In genomic region chr12:85641796-85642195, GRCh38 we compare ENCODE assay signal across 23 cellular contexts.
DNase-seq lines count a peak whose midpoint lies in the region; ATAC-seq and TF ChIP-seq lines count a peak whose summit lies in the region.
"Had no signal": no experiment of that assay in that cellular context is flagged by ENCODE, and none has a peak within 500 bp of the region (broad histone marks: within the 10 kb centered on the region; RNA-seq: fewer than 3 reads in every experiment).

No MANE protein-coding gene starts in this region.

- TF ChIP-seq CTCF in SK-N-SH (IDR thresholded peaks at IDR 0.05) (no peak), fibroblast of mammary gland (conservative IDR thresholded peaks at IDR 0.05; ENCODE audit: control insufficient read depth, insufficient read depth, low read depth, low read length) (no peak), parathyroid adenoma (IDR thresholded peaks at IDR 0.05) (no peak)

- CTCF ChIA-PET in SK-N-SH (lab: Yijun Ruan, JAX), result no interaction called here

- TF ChIP-seq RAD21 in SK-N-SH (IDR thresholded peaks at IDR 0.05; ENCODE audit: low read length), result no peak

- DNase-seq in SK-N-SH (no peak), M059J (ENCODE audit: low read depth) (peak; percentile 38), fibroblast of mammary gland (ENCODE audit: low read depth) (peak; percentile 25), retina (no peak)
- DNase-seq: Caco-2; CD4-positive, alpha-beta memory T cell; DMS 273 treated with DMSO at 0.1 percent for 48 hours; DND-41; MG63; NCI-H1417; NCI-H1694 treated with DMSO at 0.1 percent for 48 hours; NCI-H446; NCI-H526; OCI-M1; Right ventricle myocardium superior; SW 1271 had no signal

- peaks cover 4% of the 10 kb centered on the region for H3F3A ChIP-seq in SK-N-SH (replicated peaks; ENCODE audit: insufficient read depth)

- no peaks in the 10 kb centered on the region for H3K27me3 ChIP-seq in SK-N-SH (ENCODE audit: insufficient read depth)
- H3K27me3 ChIP-seq in parathyroid adenoma (ENCODE audit: control insufficient read depth, insufficient read depth, low read length), result no peaks in the 10 kb centered on the region
- H3K27me3 ChIP-seq: BLaER1 treated with 17β-estradiol and CSF1 and Interleukin-3, amounts not matched to agents 10 nM and 100 nM; MG63 had no signal

- ATAC-seq in SK-N-SH treated with all-trans-retinoic acid at 6 μM for 48 hours (no peak), HG03196 (IDR thresholded peaks at IDR 0.05; ENCODE audit: unreplicated experiment) (no peak), GM18870 (IDR thresholded peaks at IDR 0.05; ENCODE audit: unreplicated experiment) (no peak)

- H3K4me3 ChIP-seq in SK-N-SH (ENCODE audit: low read depth in 2 of 2, low read length in 1 of 2) (no peak overlapping the region), fibroblast of mammary gland (ENCODE audit: control insufficient read depth, low read depth, low read length) (no peak overlapping the region), parathyroid adenoma (ENCODE audit: low read depth, low read length) (no peak overlapping the region)
- H3K4me3 ChIP-seq: BLaER1 treated with 17β-estradiol and CSF1 and Interleukin-3, amounts not matched to agents 10 nM and 100 nM; MG63 had no signal

- H2AFZ ChIP-seq in SK-N-SH (ENCODE audit: low read depth) (peak overlapping the region; percentile 44; the same call in 1 of the 2 replicates), parathyroid adenoma (peak overlapping the region; percentile 34)

- H3K9ac ChIP-seq in SK-N-SH, result no peak overlapping the region
- H3K9ac ChIP-seq in parathyroid adenoma, result no peak overlapping the region
- H3K9ac ChIP-seq: BLaER1 treated with 17β-estradiol and CSF1 and Interleukin-3, amounts not matched to agents 10 nM and 100 nM had no signal

- 29% methylated on average over 2 of the region's 2 CpGs for WGBS in SK-N-SH (ENCODE audit: low lambda C conversion rate)

- H3K9me3 ChIP-seq in SK-N-SH (no peaks in the 10 kb centered on the region), parathyroid adenoma (ENCODE audit: control insufficient read depth, low read length) (no peaks in the 10 kb centered on the region)
- H3K9me3 ChIP-seq: BLaER1 treated with 17β-estradiol and CSF1 and Interleukin-3, amounts not matched to agents 10 nM and 100 nM; Caco-2; MG63 had no signal

- no peaks in the 10 kb centered on the region for H4K20me1 ChIP-seq in SK-N-SH (ENCODE audit: insufficient read depth)
- H4K20me1 ChIP-seq: BLaER1 treated with 17β-estradiol and CSF1 and Interleukin-3, amounts not matched to agents 10 nM and 100 nM had no signal

- TF ChIP-seq EP300 in SK-N-SH (IDR thresholded peaks at IDR 0.05; ENCODE audit: borderline replicate concordance in 1 of 2, low read depth in 1 of 2, low read length in 1 of 2), result peak in 1 of 2 experiments; percentile 44; a peak in 1 of 4 replicates

- POLR2A ChIA-PET in SK-N-SH (lab: Yijun Ruan, JAX), result no interaction called here

- H3K36me3 ChIP-seq in SK-N-SH (replicated peaks in 1 of 2; ENCODE audit: control insufficient read depth in 1 of 2, insufficient read depth in 2 of 2, low read length in 1 of 2) (no peaks in the 10 kb centered on the region), parathyroid adenoma (ENCODE audit: control insufficient read depth, insufficient read depth, low read length) (no peaks in the 10 kb centered on the region)
- H3K36me3 ChIP-seq: BLaER1 treated with 17β-estradiol and CSF1 and Interleukin-3, amounts not matched to agents 10 nM and 100 nM; MG63 had no signal

- no peaks in the 10 kb centered on the region for H3K79me2 ChIP-seq in SK-N-SH (ENCODE audit: insufficient read depth)
- H3K79me2 ChIP-seq in parathyroid adenoma, result no peaks in the 10 kb centered on the region

- H3K27ac ChIP-seq in SK-N-SH (ENCODE audit: low read depth in 2 of 2, low read length in 1 of 2), result 0 out of 4 replicates have a peak overlapping the region, but pooled peaks of 1 of the 2 experiments have one; percentile 20
- H3K27ac ChIP-seq in parathyroid adenoma, result no peak overlapping the region
- H3K27ac ChIP-seq: 22Rv1; BLaER1 treated with 17β-estradiol and CSF1 and Interleukin-3, amounts not matched to agents 10 nM and 100 nM; HL-60 had no signal

- no peak overlapping the region for H3K4me2 ChIP-seq in SK-N-SH
- peak overlapping the region; percentile 12 for H3K4me2 ChIP-seq in parathyroid adenoma (ENCODE audit: low read length)
- H3K4me2 ChIP-seq: BLaER1 treated with 17β-estradiol and CSF1 and Interleukin-3, amounts not matched to agents 10 nM and 100 nM had no signal

- H3K4me1 ChIP-seq in SK-N-SH (ENCODE audit: control insufficient read depth in 1 of 2, insufficient read depth in 2 of 2, low read depth in 1 of 2, low read length in 1 of 2) (0 out of 4 replicates have a peak, but pooled peaks cover 0 to 15% of the 10 kb centered on the region in 2 experiments), parathyroid adenoma (peaks cover 3% of the 10 kb centered on the region)
- H3K4me1 ChIP-seq: BLaER1 treated with 17β-estradiol and CSF1 and Interleukin-3, amounts not matched to agents 10 nM and 100 nM; Caco-2 had no signal

- no peaks in the 10 kb centered on the region for H3K9me2 ChIP-seq in SK-N-SH

TF ChIP-seq in SK-N-SH, 30 proteins besides CTCF, POLR2A, EP300 and RAD21 (continues in another document):
- TF ChIP-seq TCF12 (IDR thresholded peaks at IDR 0.05), result 0 out of 2 replicates have a peak, but pooled peaks have one; percentile 57
- no peak for TF ChIP-seq ZBTB33 (IDR thresholded peaks at IDR 0.05; ENCODE audit: borderline replicate concordance, low read depth)
- peak; percentile 40 for TF ChIP-seq PBX3 (IDR thresholded peaks at IDR 0.05)

TF ChIP-seq in SK-N-SH treated with all-trans-retinoic acid at 6 μM for 48 hours, 23 proteins besides CTCF, POLR2A, EP300 and RAD21:
- TF ChIP-seq SNAI2 (CRISPR knock-in tag; IDR thresholded peaks at IDR 0.05), result no peak
- no peak for TF ChIP-seq ZFP3 (CRISPR knock-in tag; IDR thresholded peaks at IDR 0.05)
- TF ChIP-seq CSRNP3 (CRISPR knock-in tag; IDR thresholded peaks at IDR 0.05), result no peak
- no peak for TF ChIP-seq PPARA (CRISPR knock-in tag; IDR thresholded peaks at IDR 0.05; ENCODE audit: borderline replicate concordance)
- TF ChIP-seq ZNF8 (CRISPR knock-in tag; IDR thresholded peaks at IDR 0.05), result no peak
- no peak for TF ChIP-seq TSHZ2 (CRISPR knock-in tag; IDR thresholded peaks at IDR 0.05)
- no peak for TF ChIP-seq TOX (CRISPR knock-in tag; IDR thresholded peaks at IDR 0.05; ENCODE audit: borderline replicate concordance)
- TF ChIP-seq TCF4 (CRISPR knock-in tag; IDR thresholded peaks at IDR 0.05; ENCODE audit: borderline replicate concordance), result no peak
- no peak for TF ChIP-seq CREB5 (CRISPR knock-in tag; IDR thresholded peaks at IDR 0.05; ENCODE audit: low read depth)
- TF ChIP-seq BACH2 (CRISPR knock-in tag; IDR thresholded peaks at IDR 0.05; ENCODE audit: borderline replicate concordance), result no peak

Comparison
In these comparisons a context has a peak if more than half of its experiments do, and no peak if none do; other contexts are left out.
1. DNase-seq: peak in M059J (single experiment) and fibroblast of mammary gland (single experiment); none in SK-N-SH (single experiment) and retina (single experiment).